In genomic region chr3:159928692-159929091, GRCh38 we compare ENCODE assay signal across 13 cellular contexts. TPM values are rescaled to one million over a fixed set of nuclear protein-coding genes. Genes with fewer than 3 reads are reported as not detected.
A peak's percentile ranks its signal among the peaks of the same experiment; 100 is the strongest.
DNase-seq lines count a peak whose midpoint lies in the region; ATAC-seq and TF ChIP-seq lines count a peak whose summit lies in the region.
"Had no signal": no experiment of that assay in that cellular context is flagged by ENCODE, and none has a peak within 500 bp of the region (broad histone marks: within the 10 kb centered on the region; RNA-seq: fewer than 3 reads in every experiment).

No MANE protein-coding gene starts in this region.

- in situ Hi-C loops in brain microvascular endothelial cell (cut with HindIII; ENCODE audit: low pct_ligation_motif_present, low sequenced_read_pairs), result no loop called here

- H3K27me3 ChIP-seq in brain microvascular endothelial cell (replicated peaks), result no peaks in the 10 kb centered on the region

- intact Hi-C loops in activated CD4-positive, alpha-beta memory T cell treated with anti-CD3 and anti-CD28 coated beads for 36 hours (cut with micrococcal nuclease), result no loop called here

- H3K27ac ChIP-seq in brain microvascular endothelial cell, result peak overlapping the region; percentile 89
- H3K27ac ChIP-seq: C4-2B had no signal

- H3K4me1 Mint-ChIP-seq in activated CD4-positive, alpha-beta memory T cell treated with anti-CD3 and anti-CD28 coated beads for 36 hours (ENCODE audit: low read depth), result peaks cover 3% of the 10 kb centered on the region

- H3K4me3 Mint-ChIP-seq in activated CD4-positive, alpha-beta memory T cell treated with anti-CD3 and anti-CD28 coated beads for 36 hours, result no peak overlapping the region
- H3K4me3 Mint-ChIP-seq: T-helper 1 cell treated with Interleukin-12 subunit alpha and Interleukin-12 subunit beta and Interleukin-4 antibody, amounts not matched to agents 30 μg/mL and 1 μg/mL, for 36 hours had no signal

- CTCF ChIA-PET in activated CD4-positive, alpha-beta memory T cell treated with anti-CD3 and anti-CD28 coated beads for 36 hours (lab: Charles Lee), result interaction anchor here (0.7 kb wide), 1 partner anchor 60 kb away, joined by 3 read pairs; the partner anchor contains the start of gene IL12A

- H3K27ac Mint-ChIP-seq in activated CD4-positive, alpha-beta memory T cell treated with anti-CD3 and anti-CD28 coated beads for 36 hours, result no peak overlapping the region
- H3K27ac Mint-ChIP-seq: T-helper 1 cell treated with Interleukin-12 subunit alpha and Interleukin-12 subunit beta and Interleukin-4 antibody, amounts not matched to agents 30 μg/mL and 1 μg/mL, for 36 hours had no signal

- H3K36me3 ChIP-seq in brain microvascular endothelial cell (replicated peaks), result no peaks in the 10 kb centered on the region

- no peak for TF ChIP-seq CTCF in brain microvascular endothelial cell (IDR thresholded peaks at IDR 0.05; ENCODE audit: low read depth, low read length, missing control alignments)

- peaks cover 7% of the 10 kb centered on the region for H3K9me3 Mint-ChIP-seq in activated CD4-positive, alpha-beta memory T cell treated with anti-CD3 and anti-CD28 coated beads for 36 hours

- DNase-seq in 8988T, result peak; percentile 25
- DNase-seq in HS-27A (ENCODE audit: low read depth), result peak; percentile 98
- DNase-seq in brain microvascular endothelial cell, result peak; percentile 93
- peak; percentile 24 for DNase-seq in medulla oblongata (ENCODE audit: extremely low spot score)
- no peak for DNase-seq in activated CD4-positive, CD25-positive, alpha-beta regulatory T cell (lab: John Stamatoyannopoulos, UW)
- no peak for DNase-seq in NCI-H510A treated with DMSO at 0.1 percent for 48 hours (lab: John Stamatoyannopoulos, UW)
- no peak for DNase-seq in activated CD4-positive, alpha-beta memory T cell treated with anti-CD3 and anti-CD28 coated beads for 36 hours
- DNase-seq: activated effector memory CD4-positive, alpha-beta T cell treated with Interleukin-2 at 50 U/mL for 16 hours had no signal

- H3K4me3 ChIP-seq in brain microvascular endothelial cell (ENCODE audit: low read depth, low read length), result no peak overlapping the region
- H3K4me3 ChIP-seq: skin epidermis had no signal

- POLR2A ChIA-PET in activated CD4-positive, alpha-beta memory T cell treated with anti-CD3 and anti-CD28 coated beads for 36 hours (lab: Charles Lee), result no interaction called here

- no peak for ATAC-seq in HG03439 (IDR thresholded peaks at IDR 0.05; ENCODE audit: unreplicated experiment)

- peaks cover 4% of the 10 kb centered on the region for H3K27me3 Mint-ChIP-seq in activated CD4-positive, alpha-beta memory T cell treated with anti-CD3 and anti-CD28 coated beads for 36 hours

- peaks cover 5% of the 10 kb centered on the region for H3K36me3 Mint-ChIP-seq in activated CD4-positive, alpha-beta memory T cell treated with anti-CD3 and anti-CD28 coated beads for 36 hours

RNA-seq across cellular contexts. Expression of gene IL12A, which starts 59.9 kb away (rescaled TPM):
- total RNA-seq in activated CD4-positive, alpha-beta memory T cell treated with anti-CD3 and anti-CD28 coated beads for 36 hours, result not detected
- total RNA-seq: subcutaneous adipose tissue had no signal

Comparison
In these comparisons a context has a peak if more than half of its experiments do, and no peak if none do; other contexts are left out.
1. DNase-seq: peak in 8988T (single experiment), HS-27A (single experiment), brain microvascular endothelial cell (single experiment) and medulla oblongata (single experiment); none in activated CD4-positive, CD25-positive, alpha-beta regulatory T cell (0 of 4), NCI-H510A treated with DMSO at 0.1 percent for 48 hours (single experiment) and activated CD4-positive, alpha-beta memory T cell treated with anti-CD3 and anti-CD28 coated beads for 36 hours (single experiment).